In the genomic region with DNA sequence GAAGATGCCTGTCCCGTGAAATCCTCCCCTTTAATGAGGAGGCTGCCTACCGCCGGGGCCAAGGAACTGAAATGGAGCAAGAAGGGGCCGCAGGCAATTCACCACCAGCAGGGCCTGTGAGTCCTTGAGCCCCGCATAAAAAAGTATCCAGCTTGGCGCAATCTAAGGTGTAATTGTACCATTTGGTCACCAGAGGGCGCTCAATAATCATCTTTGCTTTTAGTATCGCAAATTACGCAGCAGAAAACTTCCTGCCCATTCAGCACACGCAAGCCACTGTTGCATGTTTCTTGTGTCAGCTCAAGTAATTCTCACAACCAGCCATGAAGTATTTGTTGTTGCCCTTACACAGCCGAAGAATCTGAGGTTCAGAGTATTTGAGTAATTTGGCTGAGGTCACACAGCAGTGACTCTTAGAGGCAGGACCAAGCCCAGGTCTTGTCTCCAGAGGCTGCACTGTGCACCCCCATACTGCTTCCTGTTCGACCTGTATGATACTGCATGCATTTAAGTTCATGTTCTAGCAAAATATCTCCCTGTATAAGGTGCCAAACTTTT, we compare ENCODE assay signal across 8 cellular contexts. TPM values are rescaled to one million over a fixed set of nuclear protein-coding genes. Genes with fewer than 3 reads are reported as not detected.
A peak's percentile ranks its signal among the peaks of the same experiment; 100 is the strongest.
DNase-seq lines count a peak whose midpoint lies in the region; FAIRE-seq and TF ChIP-seq lines count a peak whose summit lies in the region.

No MANE protein-coding gene starts in this region.

- no peaks in the 10 kb centered on the region for H3K36me3 Mint-ChIP-seq in neural crest cell (ENCODE audit: low read depth)

- peak; percentile 8 for FAIRE-seq in RCC 7860 (lab: Jason Lieb, UNC)

- peaks cover 11% of the 10 kb centered on the region for H3K27me3 Mint-ChIP-seq in neural crest cell (ENCODE audit: low read depth)

- DNase-seq in activated gamma-delta T cell treated with Interleukin-2 at 50 U/mL for 16 hours (peak; percentile 60), activated gamma-delta T cell (lab: John Stamatoyannopoulos, UW) (no peak), M059J (ENCODE audit: low read depth) (peak; percentile 66), RCC 7860 (ENCODE audit: low spot score) (peak; percentile 53), activated T-helper 1 cell treated with Interleukin-2 at 50 U/mL for 16 hours (ENCODE audit: low read depth) (peak; percentile 28), fibroblast of pulmonary artery (ENCODE audit: low read depth) (peak; percentile 92), neural crest cell (ENCODE audit: low read depth, low spot score) (peak; percentile 59), ureter (ENCODE audit: low spot score) (peak; percentile 67)

- H3K9me3 Mint-ChIP-seq in neural crest cell = no peaks in the 10 kb centered on the region

- H3K4me1 Mint-ChIP-seq in neural crest cell = peaks cover 19% of the 10 kb centered on the region

- peak overlapping the region; percentile 23 for H3K4me3 Mint-ChIP-seq in neural crest cell

- H3K27ac Mint-ChIP-seq in neural crest cell (ENCODE audit: unreplicated experiment) = no peak overlapping the region

- TF ChIP-seq CTCF in fibroblast of pulmonary artery (IDR thresholded peaks at IDR 0.05; ENCODE audit: low read length, missing control alignments) (peak; percentile 68), neural crest cell (conservative IDR thresholded peaks at IDR 0.05) (peak; percentile 89)

- H3K4me3 ChIP-seq in fibroblast of pulmonary artery (replicated peaks; ENCODE audit: low read depth, low read length) = no peak overlapping the region

RNA-seq across cellular contexts. Expression of a gene that starts 54.1 kb away (rescaled TPM):
- 54.4 and 81.1 TPM in 2 replicates for total RNA-seq in M059J (2014; rRNA removed; shearing (Covaris generic))
- total RNA-seq in neural crest cell = 122 and 134 TPM in 2 replicates
- 155 TPM for total RNA-seq in ureter
